ENCODE assay signal across 8 cellular contexts in genomic region chr1:53838654-53838974, GRCh38. TPM values are rescaled to one million over a fixed set of nuclear protein-coding genes. Genes with fewer than 3 reads are reported as not detected.
DNase-seq lines count a peak whose midpoint lies in the region; FAIRE-seq and TF ChIP-seq lines count a peak whose summit lies in the region.

No MANE protein-coding gene starts in this region.

- peak overlapping the region; percentile 86 for H3K4me2 ChIP-seq in mammary epithelial cell (ENCODE audit: insufficient read depth, low read depth, low read length)

- H3K4me1 ChIP-seq in HUES6 (ENCODE audit: control insufficient read depth, insufficient read depth, low read length), result peaks cover 3% of the 10 kb centered on the region; the same call in 1 of the 2 replicates
- peaks cover 7% of the 10 kb centered on the region for H3K4me1 ChIP-seq in mammary epithelial cell (ENCODE audit: insufficient read depth, low read length)
- H3K4me1 ChIP-seq in mucosa of stomach (ENCODE audit: control insufficient read depth, insufficient read depth, low read length), result no peaks in the 10 kb centered on the region

- CTCF ChIA-PET in mammary epithelial cell (lab: Charles Lee; ENCODE audit: low non-redundant PET), result interaction anchor here (0.5 kb wide), 1 partner anchor 121 kb away, joined by 4 read pairs; no protein-coding TSS in a partner anchor

- no peaks in the 10 kb centered on the region for H3K27me3 ChIP-seq in HUES6 (ENCODE audit: control insufficient read depth, insufficient read depth, low read length)
- no peaks in the 10 kb centered on the region for H3K27me3 ChIP-seq in mammary epithelial cell (ENCODE audit: insufficient read depth, low read length)
- H3K27me3 ChIP-seq in mucosa of stomach (ENCODE audit: control insufficient read depth, insufficient read depth, low read length), result no peaks in the 10 kb centered on the region

- H3K27ac ChIP-seq in 22Rv1, result peak overlapping the region; percentile 98
- H3K27ac ChIP-seq in HUES6 (ENCODE audit: low read depth, low read length), result peak overlapping the region; percentile 78; the same call in 1 of the 2 replicates
- H3K27ac ChIP-seq in mammary epithelial cell (ENCODE audit: insufficient read depth, low read depth, low read length), result peak overlapping the region; percentile 77

- no peak for FAIRE-seq in H54 (lab: Jason Lieb, UNC)

- no peak overlapping the region for H3K9ac ChIP-seq in HUES6 (ENCODE audit: low read length)
- H3K9ac ChIP-seq in mammary epithelial cell (ENCODE audit: insufficient read depth, low read length), result no peak overlapping the region
- H3K9ac ChIP-seq in mucosa of stomach (ENCODE audit: low read length), result no peak overlapping the region

- in situ Hi-C loops in mammary epithelial cell (cut with MboI; ENCODE audit: low sequenced_read_pairs in 2 of 2), result no loop called here

- peak overlapping the region; percentile 96 for H3K4me3 ChIP-seq in HUES6 (ENCODE audit: low read depth, low read length)
- peak overlapping the region; percentile 79 to 98 (median 97) for H3K4me3 ChIP-seq in mammary epithelial cell (replicated peaks in 1 of 3; ENCODE audit: insufficient read depth in 1 of 3, low read depth in 2 of 3, low read length in 3 of 3)
- H3K4me3 ChIP-seq in mucosa of stomach (ENCODE audit: low read length), result peak overlapping the region; percentile 74

- intact Hi-C loops in mammary epithelial cell (cut with micrococcal nuclease), result loop anchor here (1.0 kb wide), 1 partner anchor 215 kb away; the partner anchor contains the start of genes TCEANC2 and TMEM59

- 0% methylated on average over 2 of the region's 2 CpGs for WGBS in mammary epithelial cell (ENCODE audit: low coverage, missing lambda C conversion rate)

- no peaks in the 10 kb centered on the region for H4K20me1 ChIP-seq in mammary epithelial cell (ENCODE audit: insufficient read depth, low read length)

- peaks cover 45% of the 10 kb centered on the region for H3K79me2 ChIP-seq in mammary epithelial cell (ENCODE audit: insufficient read depth, low read length)

- dilution Hi-C loops in mammary epithelial cell (cut with HindIII; ENCODE audit: low sequenced_read_pairs), result no loop called here

- no peak for TF ChIP-seq POLR2A in H54 (IDR thresholded peaks at IDR 0.05; ENCODE audit: low read depth, low read length)

- H3K36me3 ChIP-seq in HUES6 (ENCODE audit: control insufficient read depth, insufficient read depth, low read length) (peaks cover 11% of the 10 kb centered on the region), mammary epithelial cell (ENCODE audit: insufficient read depth, low read length) (peaks cover 5% of the 10 kb centered on the region), mucosa of stomach (ENCODE audit: control insufficient read depth, insufficient read depth, low read length) (no peaks in the 10 kb centered on the region)

- H2AFZ ChIP-seq in mammary epithelial cell (ENCODE audit: low read depth, low read length), result peak overlapping the region; percentile 97

- TF ChIP-seq CTCF in 22Rv1 (IDR thresholded peaks at IDR 0.05) (no peak), mammary epithelial cell (conservative IDR thresholded peaks at IDR 0.05 in 1 of 2, IDR thresholded peaks at IDR 0.05 in 1 of 2; ENCODE audit: extremely low read depth in 1 of 2, insufficient read depth in 1 of 2, low read depth in 1 of 2, low read length in 2 of 2) (no peak)

- BruUV-seq in mammary epithelial cell (replicated peaks; lab: Mats Ljungman, UMichigan), result no TSS peak

- peaks cover 8% of the 10 kb centered on the region for H3K9me3 ChIP-seq in HUES6 (ENCODE audit: control insufficient read depth, insufficient read depth, low read depth, low read length)
- peaks cover 4% of the 10 kb centered on the region for H3K9me3 ChIP-seq in mammary epithelial cell (replicated peaks; ENCODE audit: insufficient read depth, low read length)
- H3K9me3 ChIP-seq in mucosa of stomach (ENCODE audit: control insufficient read depth, low read length), result no peaks in the 10 kb centered on the region

- DNase-seq in mammary epithelial cell, result no peak
- DNase-seq in stimulated activated naive CD4-positive, alpha-beta T cell treated with Interleukin-2 at 50 U/mL for 16 hours (lab: John Stamatoyannopoulos, UW), result no peak
- no peak for DNase-seq in H54 (ENCODE audit: insufficient read length, low spot score)
- DNase-seq in NCI-H1105 (lab: John Stamatoyannopoulos, UW), result no peak
- DNase-seq in NCI-H146 treated with DMSO at 0.1 percent for 48 hours (lab: John Stamatoyannopoulos, UW; ENCODE audit: unreplicated experiment), result no peak

RNA-seq across cellular contexts. Expression of gene NDC1, which starts 0.5 kb away (rescaled TPM):
- 10 to 100 TPM; 18.2 to 23.3 TPM for total RNA-seq in mammary epithelial cell
- polyA plus RNA-seq in mammary epithelial cell, result 31.7 TPM
- 40.4 TPM for polyA minus RNA-seq in mammary epithelial cell

RNA-seq across cellular contexts. Expression of gene YIPF1, which starts 51.0 kb away (rescaled TPM):
- total RNA-seq in mammary epithelial cell, result 10 to 100 TPM; 21.6 to 24.8 TPM
- polyA plus RNA-seq in mammary epithelial cell, result 24.8 TPM
- 56.8 TPM for polyA minus RNA-seq in mammary epithelial cell

RNA-seq across cellular contexts. Expression of gene DIO1, which starts 55.4 kb away (rescaled TPM):
- not detected for total RNA-seq in mammary epithelial cell
- polyA plus RNA-seq in mammary epithelial cell, result not detected
- polyA minus RNA-seq in mammary epithelial cell, result not detected
